In genomic region chr6:68639826-68640505, GRCh38 we compare ENCODE assay signal across 11 cellular contexts. TPM values are rescaled to one million over a fixed set of nuclear protein-coding genes. Genes with fewer than 3 reads are reported as not detected.
A peak's percentile ranks its signal among the peaks of the same experiment; 100 is the strongest.
DNase-seq lines count a peak whose midpoint lies in the region; ATAC-seq and TF ChIP-seq lines count a peak whose summit lies in the region.
"Had no signal": no experiment of that assay in that cellular context is flagged by ENCODE, and none has a peak within 500 bp of the region (broad histone marks: within the 10 kb centered on the region; RNA-seq: fewer than 3 reads in every experiment).

No MANE protein-coding gene starts in this region.

- H3K36me3 ChIP-seq in Panc1 (ENCODE audit: control insufficient read depth, insufficient read depth, low read length) = no peaks in the 10 kb centered on the region; the same call in 1 of the 2 replicates

- H3K4me3 Mint-ChIP-seq in glutamatergic neuron (ENCODE audit: unreplicated experiment) = peak overlapping the region; percentile 58
- peak overlapping the region; percentile 66 for H3K4me3 Mint-ChIP-seq in neural crest cell
- H3K4me3 Mint-ChIP-seq in activated naive CD8-positive, alpha-beta T cell treated with anti-CD3 and anti-CD28 coated beads, Interleukin-2, amount 50 U/mL, for 24 hours = no peak overlapping the region

- peaks cover 14% of the 10 kb centered on the region for H3K4me1 ChIP-seq in Panc1 (ENCODE audit: control insufficient read depth, insufficient read depth, low read length)

- H3K27ac Mint-ChIP-seq in glutamatergic neuron (ENCODE audit: unreplicated experiment) (no peak overlapping the region), neural crest cell (ENCODE audit: unreplicated experiment) (no peak overlapping the region)
- no peak overlapping the region for H3K27ac Mint-ChIP-seq in activated naive CD8-positive, alpha-beta T cell treated with anti-CD3 and anti-CD28 coated beads, Interleukin-2, amount 50 U/mL, for 24 hours

- no peaks in the 10 kb centered on the region for H3K36me3 Mint-ChIP-seq in glutamatergic neuron (ENCODE audit: unreplicated experiment)
- H3K36me3 Mint-ChIP-seq in neural crest cell (ENCODE audit: low read depth) = no peaks in the 10 kb centered on the region
- H3K36me3 Mint-ChIP-seq in activated naive CD8-positive, alpha-beta T cell treated with anti-CD3 and anti-CD28 coated beads, Interleukin-2, amount 50 U/mL, for 24 hours (ENCODE audit: low read depth) = no peaks in the 10 kb centered on the region

- BruUV-seq in Panc1 (replicated peaks; lab: Mats Ljungman, UMichigan) = no TSS peak

- H3K27ac ChIP-seq in Panc1 (ENCODE audit: low read length) = no peak overlapping the region

- H3K27me3 Mint-ChIP-seq in glutamatergic neuron (ENCODE audit: unreplicated experiment) = peaks cover 10% of the 10 kb centered on the region
- peaks cover 58% of the 10 kb centered on the region for H3K27me3 Mint-ChIP-seq in neural crest cell (ENCODE audit: low read depth)
- H3K27me3 Mint-ChIP-seq in activated naive CD8-positive, alpha-beta T cell treated with anti-CD3 and anti-CD28 coated beads, Interleukin-2, amount 50 U/mL, for 24 hours = peaks cover 52% of the 10 kb centered on the region

- POLR2A ChIA-PET in Panc1 (lab: Charles Lee) = no interaction called here

- ATAC-seq in Panc1 (no peak), HG03521 (IDR thresholded peaks at IDR 0.05; ENCODE audit: unreplicated experiment) (no peak), HG03196 (IDR thresholded peaks at IDR 0.05; ENCODE audit: unreplicated experiment) (no peak)
- ATAC-seq in activated naive CD8-positive, alpha-beta T cell treated with anti-CD3 and anti-CD28 coated beads, Interleukin-2, amount 50 U/mL, for 24 hours = no peak

- peaks cover 28% of the 10 kb centered on the region for H3K4me1 Mint-ChIP-seq in glutamatergic neuron (ENCODE audit: low read depth, unreplicated experiment)
- H3K4me1 Mint-ChIP-seq in neural crest cell = peaks cover 42% of the 10 kb centered on the region
- H3K4me1 Mint-ChIP-seq in activated naive CD8-positive, alpha-beta T cell treated with anti-CD3 and anti-CD28 coated beads, Interleukin-2, amount 50 U/mL, for 24 hours = peaks cover 5% of the 10 kb centered on the region

- no peaks in the 10 kb centered on the region for H3K9me3 ChIP-seq in Panc1 (ENCODE audit: control insufficient read depth, insufficient read depth, low read depth, low read length)

- in situ Hi-C loops in Panc1 (cut with HindIII; ENCODE audit: low pct_unique_long_range_greater_than_20kb, low sequenced_read_pairs) = no loop called here

- H3K9me3 Mint-ChIP-seq in glutamatergic neuron (ENCODE audit: unreplicated experiment) = peaks cover 3% of the 10 kb centered on the region
- no peaks in the 10 kb centered on the region for H3K9me3 Mint-ChIP-seq in neural crest cell
- H3K9me3 Mint-ChIP-seq in activated naive CD8-positive, alpha-beta T cell treated with anti-CD3 and anti-CD28 coated beads, Interleukin-2, amount 50 U/mL, for 24 hours = no peaks in the 10 kb centered on the region

- intact Hi-C loops in Panc1 (cut with micrococcal nuclease; ENCODE audit: unreplicated experiment) = loop anchor here (5.0 to 10.0 kb wide), 3 partner anchors 317 to 1715 kb away; no protein-coding TSS in a partner anchor

- peak overlapping the region; percentile 7 to 35; a peak in 3 of 4 replicates for H3K4me3 ChIP-seq in Panc1 (ENCODE audit: low read depth in 2 of 2, low read length in 2 of 2)

- CTCF ChIA-PET in Panc1 (lab: Charles Lee) = no interaction called here

- TF ChIP-seq CTCF in Panc1 (IDR thresholded peaks at IDR 0.05) = no peak
- no peak for TF ChIP-seq CTCF in glutamatergic neuron (IDR thresholded peaks at IDR 0.05; ENCODE audit: partially characterized antibody, unreplicated experiment)
- no peak for TF ChIP-seq CTCF in neural crest cell (conservative IDR thresholded peaks at IDR 0.05)

- H3K27me3 ChIP-seq in Panc1 (ENCODE audit: control insufficient read depth, insufficient read depth, low read length) = peaks cover 30% of the 10 kb centered on the region

- peak; percentile 48 for DNase-seq in Ammon's horn (ENCODE audit: low spot score)
- DNase-seq in Panc1 (ENCODE audit: low read depth, low spot score) = no peak
- DNase-seq in glutamatergic neuron = no peak
- DNase-seq in neural crest cell (ENCODE audit: low read depth, low spot score) = no peak
- DNase-seq in activated gamma-delta T cell (lab: John Stamatoyannopoulos, UW) = no peak
- no peak for DNase-seq in activated naive CD8-positive, alpha-beta T cell treated with anti-CD3 and anti-CD28 coated beads, Interleukin-2, amount 50 U/mL, for 24 hours
- DNase-seq: AML-193, NCI-H446 had no signal

RNA-seq across cellular contexts. Expression of gene ADGRB3, which starts 4.9 kb away (rescaled TPM):
- total RNA-seq in Panc1 (2021; ENCODE audit: unreplicated experiment) (0.10 TPM), glutamatergic neuron (ENCODE audit: unreplicated experiment) (7.3 TPM), neural crest cell (5.0 and 5.1 TPM in 2 replicates)
- polyA plus RNA-seq in Panc1 (2012; ENCODE audit: insufficient read length) = not detected
- total RNA-seq: T-helper 1 cell treated with Interleukin-12 subunit alpha and Interleukin-12 subunit beta and Interleukin-4 antibody, amounts not matched to agents 30 ng/mL and 1 ng/mL, for 36 hours had no signal
